Comparison of ENCODE assay signal across 19 cellular contexts in genomic region chr6:24833711-24834386, GRCh38. TPM values are rescaled to one million over a fixed set of nuclear protein-coding genes. Genes with fewer than 3 reads are reported as not detected.
DNase-seq lines count a peak whose midpoint lies in the region; ATAC-seq and TF ChIP-seq lines count a peak whose summit lies in the region.
"Had no signal": no experiment of that assay in that cellular context is flagged by ENCODE, and none has a peak within 500 bp of the region (broad histone marks: within the 10 kb centered on the region; RNA-seq: fewer than 3 reads in every experiment).

No MANE protein-coding gene starts in this region.

- H3K9me3 ChIP-seq in esophagus muscularis mucosa (no peaks in the 10 kb centered on the region), SJCRH30 (replicated peaks) (no peaks in the 10 kb centered on the region)
- H3K9me3 ChIP-seq: A549 had no signal

- intact Hi-C loops in activated CD4-positive, alpha-beta T cell treated with anti-CD3 and anti-CD28 coated beads, Interleukin-2, amount 10 ng/mL, durations not matched to agents 24 days and 14 days (cut with micrococcal nuclease): no loop called here
- intact Hi-C loops in activated B cell treated with CpG ODN at 0.5 μM for 24 hours (cut with micrococcal nuclease) (no loop called here), esophagus muscularis mucosa (cut with DNase I) (no loop called here)

- H3K4me3 ChIP-seq in esophagus muscularis mucosa: no peak overlapping the region
- H3K4me3 ChIP-seq in SJCRH30: no peak overlapping the region
- H3K4me3 ChIP-seq: A549, SK-N-MC had no signal

- H3K27me3 Mint-ChIP-seq in activated CD4-positive, alpha-beta T cell treated with anti-CD3 and anti-CD28 coated beads, Interleukin-2, amount 10 ng/mL, durations not matched to agents 24 days and 14 days: no peaks in the 10 kb centered on the region
- H3K27me3 Mint-ChIP-seq in activated B cell treated with CpG ODN at 0.5 μM for 24 hours: no peaks in the 10 kb centered on the region
- no peaks in the 10 kb centered on the region for H3K27me3 Mint-ChIP-seq in effector memory CD8-positive, alpha-beta T cell

- peaks cover 72% of the 10 kb centered on the region for H3K36me3 Mint-ChIP-seq in activated CD4-positive, alpha-beta T cell treated with anti-CD3 and anti-CD28 coated beads, Interleukin-2, amount 10 ng/mL, durations not matched to agents 24 days and 14 days (ENCODE audit: low read depth)
- peaks cover 91% of the 10 kb centered on the region for H3K36me3 Mint-ChIP-seq in activated B cell treated with CpG ODN at 0.5 μM for 24 hours (ENCODE audit: low read depth)
- H3K36me3 Mint-ChIP-seq in effector memory CD8-positive, alpha-beta T cell (ENCODE audit: insufficient read depth): peaks cover 89% of the 10 kb centered on the region

- TF ChIP-seq CTCF in activated B cell treated with CpG ODN at 0.5 μM for 24 hours (IDR thresholded peaks at IDR 0.05): no peak
- no peak for TF ChIP-seq CTCF in esophagus muscularis mucosa (IDR thresholded peaks at IDR 0.05)

- H3K36me3 ChIP-seq in esophagus muscularis mucosa (peaks cover 0 to 7% (median 0%) of the 10 kb centered on the region in 4 donors), SJCRH30 (no peaks in the 10 kb centered on the region)

- H3K9me3 Mint-ChIP-seq in activated CD4-positive, alpha-beta T cell treated with anti-CD3 and anti-CD28 coated beads, Interleukin-2, amount 10 ng/mL, durations not matched to agents 24 days and 14 days: no peaks in the 10 kb centered on the region
- no peaks in the 10 kb centered on the region for H3K9me3 Mint-ChIP-seq in activated B cell treated with CpG ODN at 0.5 μM for 24 hours
- no peaks in the 10 kb centered on the region for H3K9me3 Mint-ChIP-seq in effector memory CD8-positive, alpha-beta T cell

- POLR2A ChIA-PET in activated B cell treated with CpG ODN at 0.5 μM for 24 hours (lab: Charles Lee): interaction anchor here (0.7 kb wide), 1 partner anchor 220 kb away, joined by 3 read pairs; no protein-coding TSS in a partner anchor

- H3K4me3 Mint-ChIP-seq in activated CD4-positive, alpha-beta T cell treated with anti-CD3 and anti-CD28 coated beads, Interleukin-2, amount 10 ng/mL, durations not matched to agents 24 days and 14 days: no peak overlapping the region
- H3K4me3 Mint-ChIP-seq in activated B cell treated with CpG ODN at 0.5 μM for 24 hours: no peak overlapping the region
- H3K4me3 Mint-ChIP-seq in effector memory CD8-positive, alpha-beta T cell: peak overlapping the region in 1 of 2 donors; percentile 46

- H3K27ac ChIP-seq in esophagus muscularis mucosa (replicated peaks in 1 of 4) (no peak overlapping the region), SJCRH30 (no peak overlapping the region)
- H3K27ac ChIP-seq: A549, SK-N-MC had no signal

- H3K27me3 ChIP-seq in esophagus muscularis mucosa (no peaks in the 10 kb centered on the region), SJCRH30 (no peaks in the 10 kb centered on the region)

- no peak for TF ChIP-seq POLR2A in esophagus muscularis mucosa (IDR thresholded peaks at IDR 0.05; ENCODE audit: low read depth)

- no peak for TF ChIP-seq EP300 in esophagus muscularis mucosa (IDR thresholded peaks at IDR 0.05)

- H3K4me1 Mint-ChIP-seq in activated CD4-positive, alpha-beta T cell treated with anti-CD3 and anti-CD28 coated beads, Interleukin-2, amount 10 ng/mL, durations not matched to agents 24 days and 14 days: peaks cover 12% of the 10 kb centered on the region
- H3K4me1 Mint-ChIP-seq in activated B cell treated with CpG ODN at 0.5 μM for 24 hours: peaks cover 6% of the 10 kb centered on the region
- peaks cover 13 to 29% of the 10 kb centered on the region in 2 donors for H3K4me1 Mint-ChIP-seq in effector memory CD8-positive, alpha-beta T cell (ENCODE audit: low read depth in 2 of 2)

- no peak for DNase-seq in activated CD4-positive, alpha-beta T cell treated with anti-CD3 and anti-CD28 coated beads, Interleukin-2, amount 10 ng/mL, durations not matched to agents 24 days and 14 days
- DNase-seq in activated CD4-positive, alpha-beta T cell treated with anti-CD3 and anti-CD28 coated beads for 4 hours: no peak
- DNase-seq in activated B cell treated with CpG ODN at 0.5 μM for 24 hours: no peak
- DNase-seq in effector memory CD8-positive, alpha-beta T cell: no peak
- DNase-seq in superior temporal gyrus (ENCODE audit: extremely low spot score): peak; percentile 29
- no peak for DNase-seq in NCI-H146 (lab: John Stamatoyannopoulos, UW)
- no peak for DNase-seq in esophagus muscularis mucosa (ENCODE audit: extremely low spot score)
- DNase-seq in SJCRH30: no peak
- DNase-seq: activated CD8-positive, alpha-beta memory T cell treated with anti-CD3 and anti-CD28 coated beads for 24 hours; activated gamma-delta T cell; effector CD8-positive, alpha-beta T cell; midbrain; NCI-H69; occipital lobe; PC-3; stimulated activated CD4-positive, alpha-beta T cell treated with anti-CD3 and anti-CD28 coated beads, Interleukin-2, amount 100 ng/mL, for 24 hours had no signal

- H3K4me1 ChIP-seq in esophagus muscularis mucosa (peaks cover 12 to 18% (median 14%) of the 10 kb centered on the region in 4 donors), SJCRH30 (no peaks in the 10 kb centered on the region)
- H3K4me1 ChIP-seq: A549 had no signal

- WGBS in esophagus muscularis mucosa: 93% methylated on average over 4 of the region's 4 CpGs

- CTCF ChIA-PET in activated B cell treated with CpG ODN at 0.5 μM for 24 hours (lab: Charles Lee): no interaction called here

- H3K27ac Mint-ChIP-seq in activated CD4-positive, alpha-beta T cell treated with anti-CD3 and anti-CD28 coated beads, Interleukin-2, amount 10 ng/mL, durations not matched to agents 24 days and 14 days: peak overlapping the region; percentile 56
- peak overlapping the region; percentile 63 for H3K27ac Mint-ChIP-seq in activated B cell treated with CpG ODN at 0.5 μM for 24 hours
- peak overlapping the region; percentile 87 to 89 for H3K27ac Mint-ChIP-seq in effector memory CD8-positive, alpha-beta T cell

- ATAC-seq in activated B cell treated with CpG ODN at 0.5 μM for 24 hours (ENCODE audit: low read depth): peak; percentile 28
- no peak for ATAC-seq in effector memory CD8-positive, alpha-beta T cell (replicated peaks)
- ATAC-seq: A549, PC-3 had no signal

RNA-seq across cellular contexts. Expression of gene ARMH2, which starts 35.1 kb away (rescaled TPM):
- 0.30 and 0.31 TPM in 2 replicates for total RNA-seq in activated CD4-positive, alpha-beta T cell treated with anti-CD3 and anti-CD28 coated beads, Interleukin-2, amount 10 ng/mL, durations not matched to agents 24 days and 14 days
- 2.1 and 2.3 TPM in 2 replicates for total RNA-seq in activated B cell treated with CpG ODN at 0.5 μM for 24 hours
- not detected for total RNA-seq in esophagus muscularis mucosa
- total RNA-seq in SJCRH30 (2014; rRNA removed; shearing (Covaris generic)): not detected in 2 replicates
- total RNA-seq: bronchial epithelial cell, occipital lobe, PC-3 had no signal

RNA-seq across cellular contexts. Expression of gene GMNN, which starts 59.1 kb away (rescaled TPM):
- total RNA-seq in activated CD4-positive, alpha-beta T cell treated with anti-CD3 and anti-CD28 coated beads, Interleukin-2, amount 10 ng/mL, durations not matched to agents 24 days and 14 days: 71.0 and 76.8 TPM in 2 replicates
- total RNA-seq in activated B cell treated with CpG ODN at 0.5 μM for 24 hours: 12.9 and 14.5 TPM in 2 replicates
- 1 to 10 TPM; 4.1 to 8.0 (median 5.4) TPM for total RNA-seq in esophagus muscularis mucosa
- total RNA-seq in SJCRH30 (2014; rRNA removed; shearing (Covaris generic)): 65.7 and 72.1 TPM in 2 replicates
